In genomic region chr15:89178307-89178977, GRCh38 we compare ENCODE assay signal across 19 cellular contexts. TPM values are rescaled to one million over a fixed set of nuclear protein-coding genes. Genes with fewer than 3 reads are reported as not detected.
DNase-seq lines count a peak whose midpoint lies in the region; ATAC-seq and TF ChIP-seq lines count a peak whose summit lies in the region.
"Had no signal": no experiment of that assay in that cellular context is flagged by ENCODE, and none has a peak within 500 bp of the region (broad histone marks: within the 10 kb centered on the region; RNA-seq: fewer than 3 reads in every experiment).

No MANE protein-coding gene starts in this region.

- no peak for ATAC-seq in heart left ventricle
- ATAC-seq in left lobe of liver: no peak
- ATAC-seq in SK-N-SH treated with all-trans-retinoic acid at 6 μM for 48 hours: no peak

- H3K9me3 ChIP-seq in left ventricle myocardium inferior (replicated peaks) (no peaks in the 10 kb centered on the region), heart left ventricle (no peaks in the 10 kb centered on the region), vagina (no peaks in the 10 kb centered on the region)
- H3K9me3 ChIP-seq: ovary, Peyer's patch, SJSA1 had no signal

- H3K9me3 Mint-ChIP-seq in activated CD4-positive, alpha-beta T cell treated with anti-CD3 and anti-CD28 coated beads, Interleukin-2, amount 10 ng/mL, durations not matched to agents 24 days and 14 days: no peaks in the 10 kb centered on the region
- H3K9me3 Mint-ChIP-seq: IgD-negative memory B cell, nephron had no signal

- peak overlapping the region; percentile 93 for H3K27ac Mint-ChIP-seq in activated CD4-positive, alpha-beta T cell treated with anti-CD3 and anti-CD28 coated beads, Interleukin-2, amount 10 ng/mL, durations not matched to agents 24 days and 14 days
- H3K27ac Mint-ChIP-seq: IgD-negative memory B cell had no signal

- peak overlapping the region; percentile 45 for H3K27ac ChIP-seq in left ventricle myocardium inferior (replicated peaks)
- peak overlapping the region in 3 of 12 donors; percentile 33 to 61 (median 50) for H3K27ac ChIP-seq in heart left ventricle
- peak overlapping the region; percentile 49 for H3K27ac ChIP-seq in vagina
- H3K27ac ChIP-seq: ovary, Peyer's patch, SJSA1 had no signal

- H3K27me3 Mint-ChIP-seq in activated CD4-positive, alpha-beta T cell treated with anti-CD3 and anti-CD28 coated beads, Interleukin-2, amount 10 ng/mL, durations not matched to agents 24 days and 14 days: no peaks in the 10 kb centered on the region
- H3K27me3 Mint-ChIP-seq: IgD-negative memory B cell had no signal

- peaks cover 34% of the 10 kb centered on the region for H3K36me3 Mint-ChIP-seq in activated CD4-positive, alpha-beta T cell treated with anti-CD3 and anti-CD28 coated beads, Interleukin-2, amount 10 ng/mL, durations not matched to agents 24 days and 14 days (ENCODE audit: low read depth)

- 86 to 90% (median 88%) methylated on average over 10 to 11 of the region's 11 CpGs for WGBS in heart left ventricle, 4 donors

- peaks cover 34% of the 10 kb centered on the region for H3K4me1 Mint-ChIP-seq in activated CD4-positive, alpha-beta T cell treated with anti-CD3 and anti-CD28 coated beads, Interleukin-2, amount 10 ng/mL, durations not matched to agents 24 days and 14 days
- H3K4me1 Mint-ChIP-seq: CD14-positive monocyte had no signal

- H3K36me3 ChIP-seq in left ventricle myocardium inferior: peaks cover 82% of the 10 kb centered on the region
- H3K36me3 ChIP-seq in heart left ventricle: peaks cover 2 to 85% (median 66%) of the 10 kb centered on the region in 9 donors
- peaks cover 0 to 36% of the 10 kb centered on the region in 2 donors for H3K36me3 ChIP-seq in vagina
- H3K36me3 ChIP-seq: ovary had no signal

- no peak overlapping the region for H3K4me3 Mint-ChIP-seq in activated CD4-positive, alpha-beta T cell treated with anti-CD3 and anti-CD28 coated beads, Interleukin-2, amount 10 ng/mL, durations not matched to agents 24 days and 14 days
- H3K4me3 Mint-ChIP-seq: CD14-positive monocyte, IgD-negative memory B cell, nephron had no signal

- H3K4me3 ChIP-seq in left ventricle myocardium inferior: no peak overlapping the region
- no peak overlapping the region for H3K4me3 ChIP-seq in heart left ventricle
- H3K4me3 ChIP-seq in vagina: no peak overlapping the region
- H3K4me3 ChIP-seq: ovary, Peyer's patch, SJSA1 had no signal

- TF ChIP-seq POLR2A in heart left ventricle (IDR thresholded peaks at IDR 0.05) (no peak), vagina (IDR thresholded peaks at IDR 0.05) (no peak)

- H3K27me3 ChIP-seq in left ventricle myocardium inferior (ENCODE audit: low read depth) (no peaks in the 10 kb centered on the region), heart left ventricle (no peaks in the 10 kb centered on the region), vagina (no peaks in the 10 kb centered on the region)
- H3K27me3 ChIP-seq: brain microvascular endothelial cell, ovary, Peyer's patch, SJSA1 had no signal

- peaks cover 45% of the 10 kb centered on the region for H3K4me1 ChIP-seq in left ventricle myocardium inferior
- peaks cover 0 to 39% (median 19%) of the 10 kb centered on the region in 12 donors for H3K4me1 ChIP-seq in heart left ventricle
- H3K4me1 ChIP-seq in vagina: peaks cover 10% of the 10 kb centered on the region
- H3K4me1 ChIP-seq: Peyer's patch, SJSA1 had no signal

- TF ChIP-seq CTCF in left ventricle myocardium inferior (IDR thresholded peaks at IDR 0.05; ENCODE audit: borderline replicate concordance) (no peak), heart left ventricle (IDR thresholded peaks at IDR 0.05) (no peak), vagina (IDR thresholded peaks at IDR 0.05) (no peak)

- no peak for DNase-seq in activated CD4-positive, alpha-beta T cell treated with anti-CD3 and anti-CD28 coated beads, Interleukin-2, amount 10 ng/mL, durations not matched to agents 24 days and 14 days
- no peak for DNase-seq in activated CD4-positive, alpha-beta T cell treated with anti-CD3 and anti-CD28 coated beads for 4 hours
- DNase-seq in left ventricle myocardium inferior (no peak), heart left ventricle (no peak), left lobe of liver (ENCODE audit: low spot score) (peak; percentile 34), vagina (ENCODE audit: extremely low spot score in 2 of 2) (no peak), NCI-H1092 (lab: John Stamatoyannopoulos, UW) (no peak)
- DNase-seq: 8988T, GF-D8 had no signal

- intact Hi-C loops in activated CD4-positive, alpha-beta T cell treated with anti-CD3 and anti-CD28 coated beads, Interleukin-2, amount 10 ng/mL, durations not matched to agents 24 days and 14 days (cut with micrococcal nuclease): loop anchor here (5.0 kb wide), 2 partner anchors 51 to 276 kb away; no protein-coding TSS in a partner anchor
- intact Hi-C loops in left ventricle myocardium inferior (cut with micrococcal nuclease) (loop anchor here (2.0 to 10.0 kb wide), 2 partner anchors 122 to 274 kb away; no protein-coding TSS in a partner anchor), heart left ventricle (cut with DNase I) (loop anchor here in 9 of 10 donors (1.0 to 10.0 kb wide), 10 partner anchors 41 to 284 kb away; partner anchors contain the start of genes HAPLN3 (in 3 of the 9) and ABHD2 (in 1 of the 9)), vagina (cut with DNase I) (loop anchor here (5.0 kb wide), 3 partner anchors 121 to 286 kb away; no protein-coding TSS in a partner anchor)

TF ChIP-seq in SK-N-SH treated with all-trans-retinoic acid at 6 μM for 48 hours, 23 proteins besides CTCF, POLR2A, EP300 and RAD21:
- no peak for TF ChIP-seq GLIS3 (CRISPR knock-in tag; IDR thresholded peaks at IDR 0.05)
- TF ChIP-seq BACH2 (CRISPR knock-in tag; IDR thresholded peaks at IDR 0.05; ENCODE audit: borderline replicate concordance): no peak
- TF ChIP-seq, protein P1, sequence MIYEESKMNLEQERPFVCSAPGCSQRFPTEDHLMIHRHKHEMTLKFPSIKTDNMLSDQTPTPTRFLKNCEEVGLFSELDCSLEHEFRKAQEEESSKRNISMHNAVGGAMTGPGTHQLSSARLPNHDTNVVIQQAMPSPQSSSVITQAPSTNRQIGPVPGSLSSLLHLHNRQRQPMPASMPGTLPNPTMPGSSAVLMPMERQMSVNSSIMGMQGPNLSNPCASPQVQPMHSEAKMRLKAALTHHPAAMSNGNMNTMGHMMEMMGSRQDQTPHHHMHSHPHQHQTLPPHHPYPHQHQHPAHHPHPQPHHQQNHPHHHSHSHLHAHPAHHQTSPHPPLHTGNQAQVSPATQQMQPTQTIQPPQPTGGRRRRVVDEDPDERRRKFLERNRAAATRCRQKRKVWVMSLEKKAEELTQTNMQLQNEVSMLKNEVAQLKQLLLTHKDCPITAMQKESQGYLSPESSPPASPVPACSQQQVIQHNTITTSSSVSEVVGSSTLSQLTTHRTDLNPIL (CRISPR knock-in tag; IDR thresholded peaks at IDR 0.05; ENCODE audit: low read depth): no peak
- no peak for TF ChIP-seq ZNF8 (CRISPR knock-in tag; IDR thresholded peaks at IDR 0.05)
- no peak for TF ChIP-seq TCF4 (CRISPR knock-in tag; IDR thresholded peaks at IDR 0.05; ENCODE audit: borderline replicate concordance)
- no peak for TF ChIP-seq ZFP3 (CRISPR knock-in tag; IDR thresholded peaks at IDR 0.05)
- no peak for TF ChIP-seq TSHZ2 (CRISPR knock-in tag; IDR thresholded peaks at IDR 0.05)
- no peak for TF ChIP-seq OSR1 (CRISPR knock-in tag; IDR thresholded peaks at IDR 0.05)

RNA-seq across cellular contexts. Expression of gene RLBP1, which starts 42.9 kb away (rescaled TPM):
- total RNA-seq in activated CD4-positive, alpha-beta T cell treated with anti-CD3 and anti-CD28 coated beads, Interleukin-2, amount 10 ng/mL, durations not matched to agents 24 days and 14 days: not detected in 2 replicates
- total RNA-seq in left ventricle myocardium inferior: not detected
- not detected for total RNA-seq in heart left ventricle
- not detected for polyA plus RNA-seq in heart left ventricle
- not detected for total RNA-seq in left lobe of liver
- total RNA-seq in vagina: not detected
- total RNA-seq: lower leg skin, ovary, Peyer's patch, SJSA1 had no signal
- polyA plus RNA-seq: CD14-positive monocyte, IgD-negative memory B cell, keratinocyte, ovary had no signal
